ENCODE assay signal across 10 cellular contexts in genomic region chr15:39312984-39313383, GRCh38.
DNase-seq lines count a peak whose midpoint lies in the region; ATAC-seq and TF ChIP-seq lines count a peak whose summit lies in the region.
"Had no signal": no experiment of that assay in that cellular context is flagged by ENCODE, and none has a peak within 500 bp of the region (broad histone marks: within the 10 kb centered on the region; RNA-seq: fewer than 3 reads in every experiment).

No MANE protein-coding gene starts in this region.

- H3K4me3 ChIP-seq in heart left ventricle (no peak overlapping the region), Karpas-422 (ENCODE audit: low read length) (no peak overlapping the region), colonic mucosa (no peak overlapping the region), upper lobe of right lung (no peak overlapping the region)
- H3K4me3 ChIP-seq: skin epidermis had no signal

- ATAC-seq in heart left ventricle (peak in 3 of 4 donors; percentile 85 to 90 (median 86)), upper lobe of right lung (peak; percentile 49), HG02884 (IDR thresholded peaks at IDR 0.05; ENCODE audit: unreplicated experiment) (no peak)

- 67 to 78% (median 73%) methylated on average over 3 of the region's 3 CpGs for WGBS in heart left ventricle, 4 donors

- peaks cover 8% of the 10 kb centered on the region for H3K27me3 Mint-ChIP-seq in activated CD4-positive, alpha-beta T cell treated with anti-CD3 and anti-CD28 coated beads, Interleukin-2, amount 10 ng/mL, durations not matched to agents 24 days and 14 days

- no peak overlapping the region for H3K4me2 ChIP-seq in Karpas-422 (ENCODE audit: low read depth, low read length, poor library complexity, severe bottlenecking)

- H2AFZ ChIP-seq in Karpas-422 (ENCODE audit: low read length), result no peak overlapping the region

- no peaks in the 10 kb centered on the region for H3K36me3 ChIP-seq in heart left ventricle
- no peaks in the 10 kb centered on the region for H3K36me3 ChIP-seq in Karpas-422 (ENCODE audit: insufficient read depth, low read length)
- H3K36me3 ChIP-seq in colonic mucosa, result no peaks in the 10 kb centered on the region
- no peaks in the 10 kb centered on the region for H3K36me3 ChIP-seq in upper lobe of right lung

- H3K9me2 ChIP-seq in Karpas-422 (replicated peaks; ENCODE audit: insufficient read depth, low read length), result no peaks in the 10 kb centered on the region; the same call in 1 of the 2 replicates

- no peak for TF ChIP-seq POLR2A in heart left ventricle (IDR thresholded peaks at IDR 0.05)

- DNase-seq in heart left ventricle, result peak in 2 of 5 donors; percentile 21 to 32
- no peak for DNase-seq in cardiac septum (ENCODE audit: low spot score)
- DNase-seq in Karpas-422, result peak; percentile 63
- peak; percentile 78 for DNase-seq in colonic mucosa
- DNase-seq in upper lobe of right lung, result no peak
- no peak for DNase-seq in activated CD4-positive, alpha-beta T cell treated with anti-CD3 and anti-CD28 coated beads, Interleukin-2, amount 10 ng/mL, durations not matched to agents 24 days and 14 days
- DNase-seq in Ammon's horn (ENCODE audit: low spot score), result no peak
- DNase-seq: activated CD4-positive, CD25-positive, alpha-beta regulatory T cell treated with anti-CD3 and anti-CD28 coated beads, Interleukin-2, amount 50 U/mL, for 72 hours had no signal

- H3K4me1 ChIP-seq in heart left ventricle (peaks cover 0 to 7% (median 0%) of the 10 kb centered on the region in 12 donors), Karpas-422 (ENCODE audit: low read length) (no peaks in the 10 kb centered on the region), colonic mucosa (peaks cover 6% of the 10 kb centered on the region), upper lobe of right lung (no peaks in the 10 kb centered on the region)

- no peak overlapping the region for H3K27ac ChIP-seq in heart left ventricle
- H3K27ac ChIP-seq in Karpas-422 (ENCODE audit: low read length), result no peak overlapping the region
- H3K27ac ChIP-seq in colonic mucosa, result peak overlapping the region; percentile 60
- no peak overlapping the region for H3K27ac ChIP-seq in upper lobe of right lung
- H3K27ac ChIP-seq: skin epidermis had no signal

- no peaks in the 10 kb centered on the region for H3K79me2 ChIP-seq in Karpas-422 (ENCODE audit: low read length)

- intact Hi-C loops in heart left ventricle (cut with DNase I) (loop anchor here in 8 of 10 donors (1.0 to 10.0 kb wide), 4 partner anchors 262 to 269 kb away; partner anchors contain the start of gene THBS1 (in 6 of the 8)), cardiac septum (cut with DNase I) (loop anchor here (2.0 kb wide), 1 partner anchor 268 kb away; the partner anchor contains the start of gene THBS1), colonic mucosa (cut with DNase I) (loop anchor here (2.0 to 10.0 kb wide), 3 partner anchors 139 to 372 kb away; partner anchors contain the start of gene THBS1), upper lobe of right lung (cut with DNase I) (no loop called here)
- intact Hi-C loops in activated CD4-positive, alpha-beta T cell treated with anti-CD3 and anti-CD28 coated beads, Interleukin-2, amount 10 ng/mL, durations not matched to agents 24 days and 14 days (cut with micrococcal nuclease), result no loop called here

- H3K9me3 Mint-ChIP-seq in activated CD4-positive, alpha-beta T cell treated with anti-CD3 and anti-CD28 coated beads, Interleukin-2, amount 10 ng/mL, durations not matched to agents 24 days and 14 days, result no peaks in the 10 kb centered on the region

- peak in 11 of 12 donors; percentile 8 to 54 (median 39) for TF ChIP-seq CTCF in heart left ventricle (IDR thresholded peaks at IDR 0.05)
- peak; percentile 61 for TF ChIP-seq CTCF in colonic mucosa (IDR thresholded peaks at IDR 0.05)
- no peak for TF ChIP-seq CTCF in upper lobe of right lung (IDR thresholded peaks at IDR 0.05)

- H3K4me1 Mint-ChIP-seq in activated CD4-positive, alpha-beta T cell treated with anti-CD3 and anti-CD28 coated beads, Interleukin-2, amount 10 ng/mL, durations not matched to agents 24 days and 14 days, result no peaks in the 10 kb centered on the region

- no peaks in the 10 kb centered on the region for H3K36me3 Mint-ChIP-seq in activated CD4-positive, alpha-beta T cell treated with anti-CD3 and anti-CD28 coated beads, Interleukin-2, amount 10 ng/mL, durations not matched to agents 24 days and 14 days (ENCODE audit: low read depth)

- H3K27ac Mint-ChIP-seq in activated CD4-positive, alpha-beta T cell treated with anti-CD3 and anti-CD28 coated beads, Interleukin-2, amount 10 ng/mL, durations not matched to agents 24 days and 14 days, result no peak overlapping the region

- H4K20me1 ChIP-seq in Karpas-422 (ENCODE audit: insufficient read depth, low read depth, low read length), result no peaks in the 10 kb centered on the region

- H3K4me3 Mint-ChIP-seq in activated CD4-positive, alpha-beta T cell treated with anti-CD3 and anti-CD28 coated beads, Interleukin-2, amount 10 ng/mL, durations not matched to agents 24 days and 14 days, result no peak overlapping the region

- H3K9me3 ChIP-seq in heart left ventricle, result no peaks in the 10 kb centered on the region
- no peaks in the 10 kb centered on the region for H3K9me3 ChIP-seq in Karpas-422 (ENCODE audit: low read length)
- H3K9me3 ChIP-seq in colonic mucosa, result no peaks in the 10 kb centered on the region
- H3K9me3 ChIP-seq in upper lobe of right lung, result no peaks in the 10 kb centered on the region

- H3K9ac ChIP-seq in Karpas-422 (ENCODE audit: low read length) (no peak overlapping the region), colonic mucosa (ENCODE audit: low read depth in 2 of 2, low read length in 2 of 2) (no peak overlapping the region)

- H3K27me3 ChIP-seq in heart left ventricle (no peaks in the 10 kb centered on the region), Karpas-422 (ENCODE audit: low read length) (no peaks in the 10 kb centered on the region), colonic mucosa (no peaks in the 10 kb centered on the region), upper lobe of right lung (no peaks in the 10 kb centered on the region)

Comparison
In these comparisons a context has a peak if more than half of its experiments do, and no peak if none do; other contexts are left out.
1. DNase-seq: peak in Karpas-422 (single experiment) and colonic mucosa (single experiment); none in cardiac septum (single experiment), upper lobe of right lung (single experiment), activated CD4-positive, alpha-beta T cell treated with anti-CD3 and anti-CD28 coated beads, Interleukin-2, amount 10 ng/mL, durations not matched to agents 24 days and 14 days (single experiment) and Ammon's horn (single experiment).
2. intact Hi-C loops: an anchor here in heart left ventricle (1.0 to 10.0 kb wide), cardiac septum (2.0 kb wide) and colonic mucosa (2.0 to 10.0 kb wide); none called in upper lobe of right lung and activated CD4-positive, alpha-beta T cell treated with anti-CD3 and anti-CD28 coated beads, Interleukin-2, amount 10 ng/mL, durations not matched to agents 24 days and 14 days.